In the genomic region with DNA sequence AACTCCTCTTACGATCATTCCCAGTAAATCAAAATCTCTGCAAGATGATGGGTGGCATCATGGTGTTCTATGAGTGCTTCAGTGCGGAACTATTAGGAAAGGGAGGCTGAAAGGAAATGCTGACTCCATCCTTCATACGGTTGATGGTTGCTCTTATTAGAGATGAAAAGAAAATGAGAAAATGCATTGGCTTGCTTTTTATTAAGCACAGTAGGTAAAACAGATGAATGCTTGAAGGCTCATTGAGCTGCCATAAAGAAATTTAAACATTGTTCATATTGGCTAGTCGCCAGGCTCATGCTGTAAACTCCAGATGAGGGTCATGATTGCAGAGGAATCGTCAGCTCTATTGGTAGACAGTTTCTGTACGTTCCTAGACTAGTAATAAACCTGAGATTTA, we compare ENCODE assay signal across 20 cellular contexts.
DNase-seq lines count a peak whose midpoint lies in the region; ATAC-seq and TF ChIP-seq lines count a peak whose summit lies in the region.
"Had no signal": no experiment of that assay in that cellular context is flagged by ENCODE, and none has a peak within 500 bp of the region (broad histone marks: within the 10 kb centered on the region; RNA-seq: fewer than 3 reads in every experiment).

No MANE protein-coding gene starts in this region.

- peak; percentile 2 for DNase-seq in NCI-H1092 treated with DMSO at 0.1 percent for 48 hours (lab: John Stamatoyannopoulos, UW)
- DNase-seq in NCI-H1092 (lab: John Stamatoyannopoulos, UW): no peak
- DNase-seq in NCI-H2081 treated with DMSO at 0.1 percent for 48 hours (lab: John Stamatoyannopoulos, UW): peak; percentile 6
- DNase-seq in skeletal muscle cell (ENCODE audit: low read depth): peak; percentile 9
- no peak for DNase-seq in stimulated activated CD8-positive, alpha-beta memory T cell treated with anti-CD3 and anti-CD28 coated beads, Interleukin-4, amount 100 ng/mL, for 48 hours
- no peak for DNase-seq in stimulated activated CD4-positive, alpha-beta T cell treated with anti-CD3 and anti-CD28 coated beads, Interleukin-4, amount 100 ng/mL, for 4 hours
- DNase-seq: 8988T; CD4-positive, alpha-beta memory T cell; DND-41; KG1; NCI-H2029 treated with DMSO at 0.1 percent for 48 hours; NCI-H2227 treated with DMSO at 0.1 percent for 48 hours; NCI-H526 treated with DMSO at 0.1 percent for 48 hours; Peyer's patch; SK-N-SH had no signal

- no peak overlapping the region for H3K4me3 ChIP-seq in skeletal muscle cell (ENCODE audit: low read depth, low read length)
- H3K4me3 ChIP-seq: GM12878, HAP-1, Peyer's patch had no signal

- no peak for ATAC-seq in HG03432 (IDR thresholded peaks at IDR 0.05; ENCODE audit: unreplicated experiment)
- ATAC-seq: GM12878, Right ventricle myocardium inferior had no signal

TF ChIP-seq in PFSK-1, 5 proteins besides CTCF, POLR2A, EP300 and RAD21:
- peak; percentile 29; the same call in 1 of the 2 replicates for TF ChIP-seq TAF1 (IDR thresholded peaks at IDR 0.05; ENCODE audit: borderline replicate concordance, insufficient read depth, low read length)
- no peak for TF ChIP-seq POLR2AphosphoS5 (IDR thresholded peaks at IDR 0.05; ENCODE audit: low read depth, low read length)

Comparison
In these comparisons a context has a peak if more than half of its experiments do, and no peak if none do; other contexts are left out.
1. DNase-seq: peak in NCI-H1092 treated with DMSO at 0.1 percent for 48 hours (single experiment), NCI-H2081 treated with DMSO at 0.1 percent for 48 hours (single experiment) and skeletal muscle cell (single experiment); none in NCI-H1092 (single experiment), stimulated activated CD8-positive, alpha-beta memory T cell treated with anti-CD3 and anti-CD28 coated beads, Interleukin-4, amount 100 ng/mL, for 48 hours (single experiment) and stimulated activated CD4-positive, alpha-beta T cell treated with anti-CD3 and anti-CD28 coated beads, Interleukin-4, amount 100 ng/mL, for 4 hours (0 of 2).